1 cellular context compared by ENCODE assay signal in the genomic region with DNA sequence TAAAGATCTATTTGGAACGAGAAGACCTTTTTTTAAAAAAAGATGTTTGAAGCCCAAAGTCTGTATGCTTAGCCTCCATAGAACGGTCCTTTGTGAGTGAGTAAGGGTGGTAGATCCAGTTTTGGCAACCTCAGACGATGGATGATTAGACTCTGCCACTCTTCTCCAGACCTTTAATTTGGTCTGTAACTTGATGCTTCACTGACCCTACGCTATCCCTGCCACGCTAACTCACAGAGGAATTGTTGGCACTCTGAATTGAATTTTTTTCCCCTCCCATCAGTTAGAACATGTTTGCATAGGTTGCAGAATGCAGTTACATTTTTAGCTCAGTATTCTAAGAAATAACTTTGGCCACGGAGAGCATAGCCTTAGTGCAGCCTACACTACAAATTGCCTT.
TF ChIP-seq lines count a peak whose summit lies in the region.

No MANE protein-coding gene starts in this region.

TF ChIP-seq in HEK293, 187 proteins besides CTCF, POLR2A, EP300 and RAD21 (continued from another document):
- TF ChIP-seq, protein P1, sequence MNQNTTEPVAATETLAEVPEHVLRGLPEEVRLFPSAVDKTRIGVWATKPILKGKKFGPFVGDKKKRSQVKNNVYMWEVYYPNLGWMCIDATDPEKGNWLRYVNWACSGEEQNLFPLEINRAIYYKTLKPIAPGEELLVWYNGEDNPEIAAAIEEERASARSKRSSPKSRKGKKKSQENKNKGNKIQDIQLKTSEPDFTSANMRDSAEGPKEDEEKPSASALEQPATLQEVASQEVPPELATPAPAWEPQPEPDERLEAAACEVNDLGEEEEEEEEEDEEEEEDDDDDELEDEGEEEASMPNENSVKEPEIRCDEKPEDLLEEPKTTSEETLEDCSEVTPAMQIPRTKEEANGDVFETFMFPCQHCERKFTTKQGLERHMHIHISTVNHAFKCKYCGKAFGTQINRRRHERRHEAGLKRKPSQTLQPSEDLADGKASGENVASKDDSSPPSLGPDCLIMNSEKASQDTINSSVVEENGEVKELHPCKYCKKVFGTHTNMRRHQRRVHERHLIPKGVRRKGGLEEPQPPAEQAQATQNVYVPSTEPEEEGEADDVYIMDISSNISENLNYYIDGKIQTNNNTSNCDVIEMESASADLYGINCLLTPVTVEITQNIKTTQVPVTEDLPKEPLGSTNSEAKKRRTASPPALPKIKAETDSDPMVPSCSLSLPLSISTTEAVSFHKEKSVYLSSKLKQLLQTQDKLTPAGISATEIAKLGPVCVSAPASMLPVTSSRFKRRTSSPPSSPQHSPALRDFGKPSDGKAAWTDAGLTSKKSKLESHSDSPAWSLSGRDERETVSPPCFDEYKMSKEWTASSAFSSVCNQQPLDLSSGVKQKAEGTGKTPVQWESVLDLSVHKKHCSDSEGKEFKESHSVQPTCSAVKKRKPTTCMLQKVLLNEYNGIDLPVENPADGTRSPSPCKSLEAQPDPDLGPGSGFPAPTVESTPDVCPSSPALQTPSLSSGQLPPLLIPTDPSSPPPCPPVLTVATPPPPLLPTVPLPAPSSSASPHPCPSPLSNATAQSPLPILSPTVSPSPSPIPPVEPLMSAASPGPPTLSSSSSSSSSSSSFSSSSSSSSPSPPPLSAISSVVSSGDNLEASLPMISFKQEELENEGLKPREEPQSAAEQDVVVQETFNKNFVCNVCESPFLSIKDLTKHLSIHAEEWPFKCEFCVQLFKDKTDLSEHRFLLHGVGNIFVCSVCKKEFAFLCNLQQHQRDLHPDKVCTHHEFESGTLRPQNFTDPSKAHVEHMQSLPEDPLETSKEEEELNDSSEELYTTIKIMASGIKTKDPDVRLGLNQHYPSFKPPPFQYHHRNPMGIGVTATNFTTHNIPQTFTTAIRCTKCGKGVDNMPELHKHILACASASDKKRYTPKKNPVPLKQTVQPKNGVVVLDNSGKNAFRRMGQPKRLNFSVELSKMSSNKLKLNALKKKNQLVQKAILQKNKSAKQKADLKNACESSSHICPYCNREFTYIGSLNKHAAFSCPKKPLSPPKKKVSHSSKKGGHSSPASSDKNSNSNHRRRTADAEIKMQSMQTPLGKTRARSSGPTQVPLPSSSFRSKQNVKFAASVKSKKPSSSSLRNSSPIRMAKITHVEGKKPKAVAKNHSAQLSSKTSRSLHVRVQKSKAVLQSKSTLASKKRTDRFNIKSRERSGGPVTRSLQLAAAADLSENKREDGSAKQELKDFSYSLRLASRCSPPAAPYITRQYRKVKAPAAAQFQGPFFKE (tag by site-specific recombination; IDR thresholded peaks at IDR 0.05; ENCODE audit: borderline replicate concordance) = no peak
